Comparison of ENCODE assay signal across 9 cellular contexts in the genomic region with DNA sequence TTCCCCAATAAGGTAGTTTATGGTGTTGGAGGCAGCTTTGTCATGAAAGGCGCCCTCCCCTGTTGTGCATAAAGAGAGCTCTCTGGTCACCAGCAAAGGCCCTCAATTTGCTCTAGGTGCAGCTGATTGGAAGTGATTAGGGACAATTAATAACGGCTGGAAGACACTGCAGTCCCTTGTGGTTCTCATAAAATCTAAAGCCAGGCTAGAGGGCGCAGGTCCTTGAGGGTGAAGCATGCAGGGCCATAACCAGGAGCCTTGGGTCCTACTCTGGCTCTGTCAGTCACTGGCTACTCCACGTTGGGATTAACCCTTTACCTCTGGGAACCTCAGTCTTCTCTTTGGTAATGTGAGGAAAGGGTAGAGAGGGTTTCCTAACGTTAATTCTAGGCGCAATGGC. TPM values are rescaled to one million over a fixed set of nuclear protein-coding genes. Genes with fewer than 3 reads are reported as not detected.
DNase-seq lines count a peak whose midpoint lies in the region; ATAC-seq, FAIRE-seq and TF ChIP-seq lines count a peak whose summit lies in the region.
"Had no signal": no experiment of that assay in that cellular context is flagged by ENCODE, and none has a peak within 500 bp of the region (broad histone marks: within the 10 kb centered on the region; RNA-seq: fewer than 3 reads in every experiment).

No MANE protein-coding gene starts in this region.

- H3K36me3 Mint-ChIP-seq in neural crest cell (ENCODE audit: low read depth): no peaks in the 10 kb centered on the region

- H3K4me3 ChIP-seq in endothelial cell of umbilical vein (replicated peaks in 1 of 3; ENCODE audit: insufficient read depth in 1 of 3, low read depth in 1 of 3, low read length in 3 of 3): peak overlapping the region in 2 of 3 experiments; percentile 77 to 78

- H3K27ac ChIP-seq in endothelial cell of umbilical vein (ENCODE audit: insufficient read depth, low read depth, low read length): no peak overlapping the region

- H3K79me2 ChIP-seq in endothelial cell of umbilical vein (ENCODE audit: control insufficient read depth, insufficient read depth, low read length): peaks cover 44% of the 10 kb centered on the region

- no peaks in the 10 kb centered on the region for H4K20me1 ChIP-seq in endothelial cell of umbilical vein (replicated peaks; ENCODE audit: control insufficient read depth, extremely low read depth, insufficient read depth, low read length)

- peak overlapping the region; percentile 98 for H3K4me3 Mint-ChIP-seq in neural crest cell

- H3K9ac ChIP-seq in endothelial cell of umbilical vein (replicated peaks; ENCODE audit: extremely low read depth, insufficient read depth, low read length): peak overlapping the region; percentile 30

- H3K9me1 ChIP-seq in endothelial cell of umbilical vein (replicated peaks; ENCODE audit: control insufficient read depth, extremely low read depth, insufficient read depth, low read length): no peaks in the 10 kb centered on the region

- ATAC-seq in HG03066 (IDR thresholded peaks at IDR 0.05; ENCODE audit: low read depth, unreplicated experiment): peak; percentile 3

- POLR2A ChIA-PET in endothelial cell of umbilical vein (lab: Charles Lee): no interaction called here

- intact Hi-C loops in endothelial cell of umbilical vein (cut with micrococcal nuclease): no loop called here

- CTCF ChIA-PET in endothelial cell of umbilical vein (lab: Charles Lee): interaction anchor here (0.7 to 3.8 kb wide), 8 partner anchors 11 to 254 kb away, joined by 3 to 25 read pairs (median 4); no protein-coding TSS in a partner anchor

- peaks cover 41% of the 10 kb centered on the region for H3K4me1 Mint-ChIP-seq in neural crest cell

- H3K27ac Mint-ChIP-seq in neural crest cell (ENCODE audit: unreplicated experiment): peak overlapping the region; percentile 97

- FAIRE-seq in endothelial cell of umbilical vein (lab: Jason Lieb, UNC): no peak
- FAIRE-seq: G401.6 had no signal

- DNase-seq in NCI-H2171 treated with DMSO at 0.1 percent for 48 hours (lab: John Stamatoyannopoulos, UW) (peak; percentile 59), NCI-H2171 (lab: John Stamatoyannopoulos, UW) (no peak), SHP77 treated with DMSO at 0.1 percent for 48 hours (lab: John Stamatoyannopoulos, UW) (peak; percentile 45), endothelial cell of umbilical vein (ENCODE audit: low read depth, low spot score) (no peak), neural crest cell (ENCODE audit: low read depth, low spot score) (peak; percentile 6), SIG-M5 treated with dmso at 0.1 percent for 504 hours (lab: John Stamatoyannopoulos, UW; ENCODE audit: unreplicated experiment) (no peak)
- DNase-seq in NK-92 treated with Interleukin-12 subunit alpha and Interleukin-12 subunit beta, amount 100 ng/mL, for 24 hours (lab: John Stamatoyannopoulos, UW): no peak

- peak overlapping the region; percentile 38 for H2AFZ ChIP-seq in endothelial cell of umbilical vein (ENCODE audit: low read depth, low read length)

- dilution Hi-C loops in endothelial cell of umbilical vein (cut with MboI; ENCODE audit: extremely low pct_ligation_motif_present, low sequenced_read_pairs): no loop called here

- peaks cover 11 to 22% of the 10 kb centered on the region in 2 experiments for H3K27me3 ChIP-seq in endothelial cell of umbilical vein (ENCODE audit: control insufficient read depth in 2 of 2, insufficient read depth in 2 of 2, low read length in 2 of 2)

- no peak for TF ChIP-seq POLR2A in endothelial cell of umbilical vein (IDR thresholded peaks at IDR 0.05; ENCODE audit: low read depth, low read length)

- TSS peak; percentile 17 for BruUV-seq in endothelial cell of umbilical vein (replicated peaks; lab: Mats Ljungman, UMichigan)

- H3K4me1 ChIP-seq in endothelial cell of umbilical vein (ENCODE audit: control insufficient read depth, extremely low read depth, insufficient read depth, low read length): peaks cover 13% of the 10 kb centered on the region

- peaks cover 16% of the 10 kb centered on the region for H3K27me3 Mint-ChIP-seq in neural crest cell (ENCODE audit: low read depth)

- H3K36me3 ChIP-seq in endothelial cell of umbilical vein (ENCODE audit: control insufficient read depth in 2 of 2, extremely low read depth in 1 of 2, insufficient read depth in 2 of 2, low read length in 2 of 2): no peaks in the 10 kb centered on the region

- H3K9me3 ChIP-seq in endothelial cell of umbilical vein (replicated peaks; ENCODE audit: control insufficient read depth, insufficient read depth, low read length): no peaks in the 10 kb centered on the region

- TF ChIP-seq CTCF in endothelial cell of umbilical vein (IDR thresholded peaks at IDR 0.05; ENCODE audit: extremely low read depth in 1 of 2, insufficient read depth in 1 of 2, low read depth in 1 of 2, low read length in 2 of 2) (no peak), neural crest cell (conservative IDR thresholded peaks at IDR 0.05) (no peak)

- no peaks in the 10 kb centered on the region for H3K9me3 Mint-ChIP-seq in neural crest cell

- peak overlapping the region; percentile 85 for H3K4me2 ChIP-seq in endothelial cell of umbilical vein (ENCODE audit: insufficient read depth, low read length)

TF ChIP-seq in endothelial cell of umbilical vein, 7 proteins besides CTCF, POLR2A, EP300 and RAD21:
- TF ChIP-seq, protein P1, sequence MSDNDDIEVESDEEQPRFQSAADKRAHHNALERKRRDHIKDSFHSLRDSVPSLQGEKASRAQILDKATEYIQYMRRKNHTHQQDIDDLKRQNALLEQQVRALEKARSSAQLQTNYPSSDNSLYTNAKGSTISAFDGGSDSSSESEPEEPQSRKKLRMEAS (IDR thresholded peaks at IDR 0.05; ENCODE audit: insufficient read depth, insufficient read length): no peak
- TF ChIP-seq GATA2 (IDR thresholded peaks at IDR 0.05; ENCODE audit: insufficient read depth, insufficient read length, low read depth, low read length): no peak
- TF ChIP-seq FOS (IDR thresholded peaks at IDR 0.05; ENCODE audit: borderline replicate concordance, insufficient read depth, low read length): no peak
- TF ChIP-seq JUN (IDR thresholded peaks at IDR 0.05; ENCODE audit: borderline replicate concordance, insufficient read depth, insufficient read length, low read depth): no peak
- no peak for TF ChIP-seq EZH2 (IDR thresholded peaks at IDR 0.05; ENCODE audit: borderline replicate concordance, low read depth, low read length, severe bottlenecking)
- TF ChIP-seq POLR2AphosphoS5 (IDR thresholded peaks at IDR 0.05; ENCODE audit: insufficient read depth, low read depth, low read length): no peak
- TF ChIP-seq MYC (IDR thresholded peaks at IDR 0.05; ENCODE audit: low read depth, low read length): no peak

RNA-seq across cellular contexts. Expression of a gene that starts 1.9 kb away (rescaled TPM):
- total RNA-seq in endothelial cell of umbilical vein: 25.3 and 32.0 TPM in 2 replicates
- 6.9 and 10.2 TPM in 2 replicates for polyA plus RNA-seq in endothelial cell of umbilical vein
- 8.3 and 10.3 TPM in 2 replicates for polyA plus RNA-seq in endothelial cell of umbilical vein (2011; cell fraction: cytosol; rRNA removed)
- 38.1 and 48.2 TPM in 2 replicates for polyA plus RNA-seq in endothelial cell of umbilical vein (2011; cell fraction: nucleus; rRNA removed)
- polyA plus RNA-seq in endothelial cell of umbilical vein (2012): 29.4 and 33.0 TPM in 2 replicates
- 32.4 and 50.8 TPM in 2 replicates for polyA minus RNA-seq in endothelial cell of umbilical vein
- 9.0 TPM for polyA minus RNA-seq in endothelial cell of umbilical vein (2011; cell fraction: cytosol; rRNA and poly(A)+ RNA removed)
- 85.5 and 131 TPM in 2 replicates for polyA minus RNA-seq in endothelial cell of umbilical vein (2011; cell fraction: nucleus; rRNA and poly(A)+ RNA removed)
- 47.2 and 54.1 TPM in 2 replicates for total RNA-seq in neural crest cell

Comparison
In these comparisons a context has a peak if more than half of its experiments do, and no peak if none do; other contexts are left out.
1. DNase-seq: peak in NCI-H2171 treated with DMSO at 0.1 percent for 48 hours (single experiment), SHP77 treated with DMSO at 0.1 percent for 48 hours (single experiment) and neural crest cell (single experiment); none in NCI-H2171 (single experiment), endothelial cell of umbilical vein (single experiment), NK-92 treated with Interleukin-12 subunit alpha and Interleukin-12 subunit beta, amount 100 ng/mL, for 24 hours (single experiment) and SIG-M5 treated with dmso at 0.1 percent for 504 hours (single experiment).